14 cellular contexts compared by ENCODE assay signal in genomic region chr5:157518963-157519362, GRCh38. TPM values are rescaled to one million over a fixed set of nuclear protein-coding genes. Genes with fewer than 3 reads are reported as not detected.
DNase-seq lines count a peak whose midpoint lies in the region; ATAC-seq and TF ChIP-seq lines count a peak whose summit lies in the region.
"Had no signal": no experiment of that assay in that cellular context is flagged by ENCODE, and none has a peak within 500 bp of the region (broad histone marks: within the 10 kb centered on the region; RNA-seq: fewer than 3 reads in every experiment).

No MANE protein-coding gene starts in this region.

- H3K27me3 Mint-ChIP-seq in activated T-cell treated with anti-CD3 and anti-CD28 coated beads, Interleukin-2, amount 50 U/mL, for 4 hours (ENCODE audit: low read depth): no peaks in the 10 kb centered on the region
- H3K27me3 Mint-ChIP-seq: activated naive CD4-positive, alpha-beta T cell treated with anti-CD3 and anti-CD28 coated beads, Interleukin-2, amount 50 U/mL, for 24 hours; naive thymus-derived CD4-positive, alpha-beta T cell had no signal

- H3K36me3 Mint-ChIP-seq in activated T-cell treated with anti-CD3 and anti-CD28 coated beads, Interleukin-2, amount 50 U/mL, for 4 hours (ENCODE audit: insufficient read depth): peaks cover 4% of the 10 kb centered on the region
- H3K36me3 Mint-ChIP-seq: activated naive CD4-positive, alpha-beta T cell treated with anti-CD3 and anti-CD28 coated beads, Interleukin-2, amount 50 U/mL, for 24 hours had no signal

- no peak overlapping the region for H3K9ac ChIP-seq in mammary epithelial cell (ENCODE audit: insufficient read depth, low read length)

- WGBS in mammary epithelial cell (ENCODE audit: low coverage, missing lambda C conversion rate): 99% methylated on average over 6 of the region's 6 CpGs

- TF ChIP-seq CTCF in mammary epithelial cell (conservative IDR thresholded peaks at IDR 0.05 in 1 of 2, IDR thresholded peaks at IDR 0.05 in 1 of 2; ENCODE audit: extremely low read depth in 1 of 2, insufficient read depth in 1 of 2, low read depth in 1 of 2, low read length in 2 of 2): no peak

- H2AFZ ChIP-seq in mammary epithelial cell (ENCODE audit: low read depth, low read length): no peak overlapping the region

- H3K79me2 ChIP-seq in mammary epithelial cell (ENCODE audit: insufficient read depth, low read length): peaks cover 6% of the 10 kb centered on the region

- peaks cover 18% of the 10 kb centered on the region for H3K4me1 ChIP-seq in mammary epithelial cell (ENCODE audit: insufficient read depth, low read length)

- CTCF ChIA-PET in mammary epithelial cell (lab: Charles Lee; ENCODE audit: low non-redundant PET): no interaction called here

- in situ Hi-C loops in mammary epithelial cell (cut with MboI; ENCODE audit: low sequenced_read_pairs in 2 of 2): no loop called here

- peak; percentile 32 to 41 for DNase-seq in activated T-cell treated with anti-CD3 and anti-CD28 coated beads, Interleukin-2, amount 50 U/mL, for 48 hours
- no peak for DNase-seq in activated T-cell treated with anti-CD3 and anti-CD28 coated beads, Interleukin-2, amount 50 U/mL, for 4 hours
- DNase-seq in stimulated activated CD8-positive, alpha-beta memory T cell treated with anti-CD3 and anti-CD28 coated beads, Interleukin-4, amount 100 ng/mL, for 48 hours: peak; percentile 53
- DNase-seq in kidney glomerular epithelial cell (lab: John Stamatoyannopoulos, UW): no peak
- no peak for DNase-seq in mammary epithelial cell
- DNase-seq in NCI-H82 treated with DMSO at 0.1 percent for 48 hours (lab: John Stamatoyannopoulos, UW; ENCODE audit: unreplicated experiment): no peak
- DNase-seq: EL; stimulated activated CD4-positive, alpha-beta T cell treated with anti-CD3 and anti-CD28 coated beads, Interleukin-4, amount 100 ng/mL, for 1 hour had no signal

- no peak overlapping the region for H3K4me3 ChIP-seq in mammary epithelial cell (replicated peaks in 1 of 3; ENCODE audit: insufficient read depth in 1 of 3, low read depth in 2 of 3, low read length in 3 of 3)
- H3K4me3 ChIP-seq: vagina had no signal

- no TSS peak for BruUV-seq in mammary epithelial cell (replicated peaks; lab: Mats Ljungman, UMichigan)

- no peak overlapping the region for H3K4me3 Mint-ChIP-seq in activated T-cell treated with anti-CD3 and anti-CD28 coated beads, Interleukin-2, amount 50 U/mL, for 4 hours
- H3K4me3 Mint-ChIP-seq: activated naive CD4-positive, alpha-beta T cell treated with anti-CD3 and anti-CD28 coated beads, Interleukin-2, amount 50 U/mL, for 24 hours had no signal

- peaks cover 2% of the 10 kb centered on the region for H3K36me3 ChIP-seq in mammary epithelial cell (ENCODE audit: insufficient read depth, low read length)
- H3K36me3 ChIP-seq: vagina had no signal

- ATAC-seq in activated T-cell treated with anti-CD3 and anti-CD28 coated beads, Interleukin-2, amount 50 U/mL, for 4 hours: no peak
- ATAC-seq in GM21619 (IDR thresholded peaks at IDR 0.05; ENCODE audit: unreplicated experiment): peak; percentile 67
- peak; percentile 68 for ATAC-seq in HG03460 (IDR thresholded peaks at IDR 0.05; ENCODE audit: unreplicated experiment)
- ATAC-seq: naive thymus-derived CD4-positive, alpha-beta T cell had no signal

- no peaks in the 10 kb centered on the region for H3K9me3 ChIP-seq in mammary epithelial cell (replicated peaks; ENCODE audit: insufficient read depth, low read length)
- H3K9me3 ChIP-seq: vagina had no signal

- H3K4me2 ChIP-seq in mammary epithelial cell (ENCODE audit: insufficient read depth, low read depth, low read length): no peak overlapping the region

- H3K9me3 Mint-ChIP-seq in activated T-cell treated with anti-CD3 and anti-CD28 coated beads, Interleukin-2, amount 50 U/mL, for 4 hours: no peaks in the 10 kb centered on the region
- H3K9me3 Mint-ChIP-seq: activated naive CD4-positive, alpha-beta T cell treated with anti-CD3 and anti-CD28 coated beads, Interleukin-2, amount 50 U/mL, for 24 hours; naive thymus-derived CD4-positive, alpha-beta T cell had no signal

- no peaks in the 10 kb centered on the region for H3K27me3 ChIP-seq in mammary epithelial cell (ENCODE audit: insufficient read depth, low read length)
- H3K27me3 ChIP-seq: vagina had no signal

- intact Hi-C loops in mammary epithelial cell (cut with micrococcal nuclease): no loop called here

- H4K20me1 ChIP-seq in mammary epithelial cell (ENCODE audit: insufficient read depth, low read length): no peaks in the 10 kb centered on the region

- H3K27ac ChIP-seq in mammary epithelial cell (ENCODE audit: insufficient read depth, low read depth, low read length): no peak overlapping the region
- H3K27ac ChIP-seq: vagina had no signal

- dilution Hi-C loops in mammary epithelial cell (cut with HindIII; ENCODE audit: low sequenced_read_pairs): no loop called here

- peaks cover 9% of the 10 kb centered on the region for H3K4me1 Mint-ChIP-seq in activated T-cell treated with anti-CD3 and anti-CD28 coated beads, Interleukin-2, amount 50 U/mL, for 4 hours (ENCODE audit: low read depth)
- H3K4me1 Mint-ChIP-seq: activated naive CD4-positive, alpha-beta T cell treated with anti-CD3 and anti-CD28 coated beads, Interleukin-2, amount 50 U/mL, for 24 hours had no signal

RNA-seq across cellular contexts. Expression of gene ADAM19, which starts 56.6 kb away (rescaled TPM):
- 10 to 100 TPM; 37.9 to 54.9 (median 49.2) TPM for total RNA-seq in activated T-cell treated with anti-CD3 and anti-CD28 coated beads, Interleukin-2, amount 50 U/mL, for 4 hours
- 1 to 10 TPM; 1.0 to 4.5 TPM for total RNA-seq in mammary epithelial cell
- polyA plus RNA-seq in mammary epithelial cell: 32.3 TPM
- polyA minus RNA-seq in mammary epithelial cell: 96.8 TPM

RNA-seq across cellular contexts. Expression of gene NIPAL4, which starts 59.0 kb away (rescaled TPM):
- 1 to 10 TPM; 3.7 to 5.0 (median 3.8) TPM for total RNA-seq in activated T-cell treated with anti-CD3 and anti-CD28 coated beads, Interleukin-2, amount 50 U/mL, for 4 hours
- total RNA-seq in mammary epithelial cell: 1 to 10 TPM; 2.4 to 3.0 TPM
- 6.1 TPM for polyA plus RNA-seq in mammary epithelial cell
- polyA minus RNA-seq in mammary epithelial cell: 10.2 TPM
- total RNA-seq: A673 had no signal
- polyA plus RNA-seq: naive thymus-derived CD4-positive, alpha-beta T cell had no signal

Comparison
In these comparisons a context has a peak if more than half of its experiments do, and no peak if none do; other contexts are left out.
1. DNase-seq: peak in activated T-cell treated with anti-CD3 and anti-CD28 coated beads, Interleukin-2, amount 50 U/mL, for 48 hours (2 of 2) and stimulated activated CD8-positive, alpha-beta memory T cell treated with anti-CD3 and anti-CD28 coated beads, Interleukin-4, amount 100 ng/mL, for 48 hours (single experiment); none in activated T-cell treated with anti-CD3 and anti-CD28 coated beads, Interleukin-2, amount 50 U/mL, for 4 hours (single experiment), kidney glomerular epithelial cell (single experiment), mammary epithelial cell (single experiment) and NCI-H82 treated with DMSO at 0.1 percent for 48 hours (single experiment).
2. ATAC-seq: peak in GM21619 (single experiment) and HG03460 (single experiment); none in activated T-cell treated with anti-CD3 and anti-CD28 coated beads, Interleukin-2, amount 50 U/mL, for 4 hours (0 of 2).
3. RNA of gene ADAM19, which starts 56.6 kb away (total RNA-seq): 37.9 to 54.9 TPM in activated T-cell treated with anti-CD3 and anti-CD28 coated beads, Interleukin-2, amount 50 U/mL, for 4 hours; 1.0 to 4.5 TPM in mammary epithelial cell; every median in the first group is over 4 times any median in the second.